In the genomic region with DNA sequence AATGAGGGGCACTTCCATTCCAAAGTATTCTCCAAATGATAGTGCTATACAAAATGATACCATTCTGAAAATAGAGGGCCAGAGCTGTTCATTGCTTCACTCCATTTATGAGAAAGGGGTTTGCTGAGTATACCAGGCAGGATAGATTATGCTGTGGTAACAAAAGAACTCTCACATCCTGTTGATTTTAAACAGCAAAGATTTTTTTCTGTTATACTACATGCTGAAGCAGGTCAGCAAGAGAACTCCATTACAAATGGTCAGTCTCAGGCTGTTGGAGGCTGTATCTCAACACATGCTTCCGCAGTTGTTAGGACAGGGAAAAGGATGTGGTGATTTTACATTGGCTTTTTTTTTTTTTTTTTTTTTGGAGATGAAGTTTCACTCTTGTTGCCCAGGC, we compare ENCODE assay signal across 17 cellular contexts. TPM values are rescaled to one million over a fixed set of nuclear protein-coding genes. Genes with fewer than 3 reads are reported as not detected.
DNase-seq lines count a peak whose midpoint lies in the region; ATAC-seq and TF ChIP-seq lines count a peak whose summit lies in the region.
"Had no signal": no experiment of that assay in that cellular context is flagged by ENCODE, and none has a peak within 500 bp of the region (broad histone marks: within the 10 kb centered on the region; RNA-seq: fewer than 3 reads in every experiment).

No MANE protein-coding gene starts in this region.

- H4K20me1 ChIP-seq in PC-9 (ENCODE audit: insufficient read depth): peaks cover 24% of the 10 kb centered on the region

- H3K4me1 ChIP-seq in PC-9 (replicated peaks; ENCODE audit: insufficient read depth): peaks cover 27% of the 10 kb centered on the region
- peaks cover 30% of the 10 kb centered on the region for H3K4me1 ChIP-seq in skeletal muscle satellite cell (ENCODE audit: control insufficient read depth, insufficient read depth, low read length)
- H3K4me1 ChIP-seq in endodermal cell (ENCODE audit: control insufficient read depth, insufficient read depth, low read length): no peaks in the 10 kb centered on the region
- H3K4me1 ChIP-seq: ascending aorta had no signal

- H3K4me3 ChIP-seq in PC-9 (peak overlapping the region; percentile 85; the same call in 1 of the 2 replicates), skeletal muscle satellite cell (ENCODE audit: low read length) (no peak overlapping the region), endodermal cell (ENCODE audit: low read length) (no peak overlapping the region)
- H3K4me3 ChIP-seq: ascending aorta, heart left ventricle had no signal

- H3K79me2 ChIP-seq in PC-9 (ENCODE audit: low read depth): peaks cover 77% of the 10 kb centered on the region

- BruUV-seq in PC-9 (replicated peaks; lab: Mats Ljungman, UMichigan): no TSS peak

- intact Hi-C loops in PC-9 (cut with micrococcal nuclease; ENCODE audit: unreplicated experiment): no loop called here

- ATAC-seq in activated CD8-positive, alpha-beta memory T cell treated with anti-CD3 and anti-CD28 coated beads, Interleukin-2, amount 10 ng/mL, durations not matched to agents 7 days and 5 days: peak; percentile 6
- ATAC-seq: heart left ventricle, left lobe of liver had no signal

- TF ChIP-seq CTCF in PC-9 (conservative IDR thresholded peaks at IDR 0.05): no peak
- no peak for TF ChIP-seq CTCF in GM13977 (IDR thresholded peaks at IDR 0.05; ENCODE audit: extremely low read depth, insufficient read depth, missing control alignments)
- TF ChIP-seq CTCF in endodermal cell (conservative IDR thresholded peaks at IDR 0.05): no peak

- in situ Hi-C loops in GM13977 (cut with MboI; ENCODE audit: low pct_unique_long_range_greater_than_20kb, low sequenced_read_pairs, unreplicated experiment): no loop called here

- POLR2A ChIA-PET in PC-9 (lab: Charles Lee; ENCODE audit: unreplicated experiment): no interaction called here

- H3K36me3 ChIP-seq in PC-9 (ENCODE audit: low read depth) (peaks cover 20% of the 10 kb centered on the region; the same call in 1 of the 2 replicates), skeletal muscle satellite cell (ENCODE audit: insufficient read depth, low read length) (no peaks in the 10 kb centered on the region), endodermal cell (ENCODE audit: control insufficient read depth, insufficient read depth, low read length) (no peaks in the 10 kb centered on the region)
- H3K36me3 ChIP-seq: ascending aorta, heart left ventricle had no signal

- H3K4me3 Mint-ChIP-seq in activated CD8-positive, alpha-beta memory T cell treated with anti-CD3 and anti-CD28 coated beads, Interleukin-2, amount 10 ng/mL, durations not matched to agents 7 days and 5 days: peak overlapping the region; percentile 0
- no peak overlapping the region for H3K4me3 Mint-ChIP-seq in endodermal cell

- H3K36me3 Mint-ChIP-seq in activated CD8-positive, alpha-beta memory T cell treated with anti-CD3 and anti-CD28 coated beads, Interleukin-2, amount 10 ng/mL, durations not matched to agents 7 days and 5 days: peaks cover 11% of the 10 kb centered on the region
- H3K36me3 Mint-ChIP-seq in endodermal cell (ENCODE audit: low read depth): no peaks in the 10 kb centered on the region

- H3K9me2 ChIP-seq in PC-9 (ENCODE audit: insufficient read depth): no peaks in the 10 kb centered on the region

- H3K27me3 ChIP-seq in PC-9 (ENCODE audit: insufficient read depth, low read depth) (no peaks in the 10 kb centered on the region), skeletal muscle satellite cell (ENCODE audit: control insufficient read depth, insufficient read depth, low read length) (no peaks in the 10 kb centered on the region), endodermal cell (ENCODE audit: control insufficient read depth, insufficient read depth, low read length, poor library complexity, severe bottlenecking) (no peaks in the 10 kb centered on the region)
- H3K27me3 ChIP-seq: ascending aorta, heart left ventricle had no signal

- H2AFZ ChIP-seq in PC-9: no peak overlapping the region

- peaks cover 49% of the 10 kb centered on the region for H3K4me1 Mint-ChIP-seq in activated CD8-positive, alpha-beta memory T cell treated with anti-CD3 and anti-CD28 coated beads, Interleukin-2, amount 10 ng/mL, durations not matched to agents 7 days and 5 days
- peaks cover 32% of the 10 kb centered on the region for H3K4me1 Mint-ChIP-seq in endodermal cell

- H3K27ac ChIP-seq in PC-9 (no peak overlapping the region), endodermal cell (ENCODE audit: low read depth, low read length) (no peak overlapping the region)
- H3K27ac ChIP-seq: ascending aorta had no signal

- H3F3A ChIP-seq in PC-9 (ENCODE audit: insufficient read depth, low read depth): peaks cover 40% of the 10 kb centered on the region

- DNase-seq in activated CD8-positive, alpha-beta memory T cell treated with anti-CD3 and anti-CD28 coated beads, Interleukin-2, amount 10 ng/mL, durations not matched to agents 7 days and 5 days: no peak
- no peak for DNase-seq in activated CD8-positive, alpha-beta memory T cell treated with anti-CD3 and anti-CD28 coated beads, Interleukin-2, amount 50 U/mL, for 48 hours
- no peak for DNase-seq in PC-9
- peak; percentile 23 for DNase-seq in central memory CD4-positive, alpha-beta T cell
- DNase-seq in NCI-H69 (lab: John Stamatoyannopoulos, UW): no peak
- no peak for DNase-seq in GM13977 (ENCODE audit: low spot score)
- DNase-seq in endodermal cell: no peak
- DNase-seq: ACHN; activated CD8-positive, alpha-beta memory T cell treated with anti-CD3 and anti-CD28 coated beads for 24 hours; heart left ventricle; NCI-H2029; nucleus accumbens; stimulated activated CD4-positive, alpha-beta T cell treated with anti-CD3 and anti-CD28 coated beads, Interleukin-15, amount 100 ng/mL, for 24 hours; SW 1271 had no signal

- H3K9me3 ChIP-seq in PC-9 (ENCODE audit: insufficient read depth, low read depth) (no peaks in the 10 kb centered on the region), skeletal muscle satellite cell (replicated peaks; ENCODE audit: low read length) (no peaks in the 10 kb centered on the region), endodermal cell (ENCODE audit: control insufficient read depth, low read length) (no peaks in the 10 kb centered on the region)
- H3K9me3 ChIP-seq: ascending aorta, heart left ventricle had no signal

- no peaks in the 10 kb centered on the region for H3K9me3 Mint-ChIP-seq in activated CD8-positive, alpha-beta memory T cell treated with anti-CD3 and anti-CD28 coated beads, Interleukin-2, amount 10 ng/mL, durations not matched to agents 7 days and 5 days (ENCODE audit: low read depth)
- no peaks in the 10 kb centered on the region for H3K9me3 Mint-ChIP-seq in endodermal cell

- 100% methylated on average over 1 of the region's 1 CpG; no CpG with 5 or more reads in 1 of the 2 experiments for WGBS in endodermal cell (ENCODE audit: insufficient coverage in 1 of 2, insufficient read length in 1 of 2), 2 experiments

- H3K27ac Mint-ChIP-seq in activated CD8-positive, alpha-beta memory T cell treated with anti-CD3 and anti-CD28 coated beads, Interleukin-2, amount 10 ng/mL, durations not matched to agents 7 days and 5 days: peak overlapping the region; percentile 72
- H3K27ac Mint-ChIP-seq in endodermal cell: no peak overlapping the region

- peak overlapping the region; percentile 81 for H3K4me2 ChIP-seq in PC-9
- H3K4me2 ChIP-seq in skeletal muscle satellite cell (ENCODE audit: low read length): peak overlapping the region; percentile 60

- CTCF ChIA-PET in activated CD8-positive, alpha-beta memory T cell treated with anti-CD3 and anti-CD28 coated beads, Interleukin-2, amount 10 ng/mL, durations not matched to agents 7 days and 5 days (lab: Charles Lee): interaction anchor here (0.5 to 1.4 kb wide), 9 partner anchors 11 to 316 kb away, joined by 3 to 4 read pairs (median 3); no protein-coding TSS in a partner anchor
- CTCF ChIA-PET in PC-9 (lab: Charles Lee): no interaction called here

- H3K9ac ChIP-seq in skeletal muscle satellite cell (ENCODE audit: low read depth, low read length) (no peak overlapping the region), endodermal cell (ENCODE audit: extremely low read depth, low read length, poor library complexity, severe bottlenecking) (no peak overlapping the region)

- no peaks in the 10 kb centered on the region for H3K27me3 Mint-ChIP-seq in activated CD8-positive, alpha-beta memory T cell treated with anti-CD3 and anti-CD28 coated beads, Interleukin-2, amount 10 ng/mL, durations not matched to agents 7 days and 5 days
- H3K27me3 Mint-ChIP-seq in endodermal cell (ENCODE audit: insufficient read depth): no peaks in the 10 kb centered on the region

RNA-seq across cellular contexts. Expression of gene KLHL5, which starts 13.7 kb away (rescaled TPM):
- 10 to 100 TPM; 21.6 to 26.2 TPM for total RNA-seq in activated CD8-positive, alpha-beta memory T cell treated with anti-CD3 and anti-CD28 coated beads, Interleukin-2, amount 10 ng/mL, durations not matched to agents 7 days and 5 days
- total RNA-seq in PC-9 (2021): 115 and 117 TPM in 2 replicates
- 40.0 and 67.4 TPM in 2 replicates for total RNA-seq in skeletal muscle satellite cell (2012; rRNA removed)
- 10 to 100 TPM; 25.1 to 41.1 TPM for total RNA-seq in endodermal cell
- 29.5 TPM for polyA plus RNA-seq in endodermal cell (2013, experiment 1 of 2)
- polyA plus RNA-seq in endodermal cell (2013, experiment 2 of 2): 28.6 TPM

RNA-seq across cellular contexts. Expression of gene TMEM156, which starts 16.1 kb away (rescaled TPM):
- 10 to 100 TPM; 18.5 to 18.8 TPM for total RNA-seq in activated CD8-positive, alpha-beta memory T cell treated with anti-CD3 and anti-CD28 coated beads, Interleukin-2, amount 10 ng/mL, durations not matched to agents 7 days and 5 days
- 20.1 and 29.3 TPM in 2 replicates for total RNA-seq in PC-9 (2021)
- 0.87 and 3.3 TPM in 2 replicates for total RNA-seq in skeletal muscle satellite cell (2012; rRNA removed)
- total RNA-seq in endodermal cell: not detected
- polyA plus RNA-seq in endodermal cell (2013, experiment 1 of 2): not detected
- polyA plus RNA-seq in endodermal cell (2013, experiment 2 of 2): not detected
- total RNA-seq: ascending aorta had no signal

Comparison
In these comparisons a context has a peak if more than half of its experiments do, and no peak if none do; other contexts are left out.
1. RNA of gene TMEM156, which starts 16.1 kb away (total RNA-seq): 20.1 to 29.3 TPM in PC-9 and 18.5 to 18.8 TPM in activated CD8-positive, alpha-beta memory T cell treated with anti-CD3 and anti-CD28 coated beads, Interleukin-2, amount 10 ng/mL, durations not matched to agents 7 days and 5 days; not detected in endodermal cell; every median in the first group is over 10 times any median in the second.